Comparison of ENCODE assay signal across 8 cellular contexts in the genomic region with DNA sequence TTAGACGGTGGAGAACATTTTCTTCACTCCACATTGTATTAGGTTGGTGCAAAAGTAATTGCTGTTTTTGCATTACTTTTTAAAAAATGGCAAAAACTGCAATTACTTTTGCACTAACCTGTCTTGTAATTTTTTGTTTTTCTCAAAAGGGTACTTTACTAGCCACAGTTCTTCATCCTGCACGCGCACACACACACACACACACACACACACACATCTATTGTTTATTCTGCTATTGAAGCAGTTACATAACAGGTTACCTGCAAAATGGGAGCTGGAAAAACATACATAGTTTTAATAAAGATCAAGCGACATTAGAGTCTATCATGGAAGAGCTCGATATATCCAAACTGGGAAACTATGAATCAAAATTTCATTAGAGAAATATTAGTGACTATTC.
DNase-seq lines count a peak whose midpoint lies in the region; ATAC-seq and TF ChIP-seq lines count a peak whose summit lies in the region.

No MANE protein-coding gene starts in this region.

- TF ChIP-seq RAD21 in liver (IDR thresholded peaks at IDR 0.05): no peak

- H3K27ac Mint-ChIP-seq in activated T-cell treated with anti-CD3 and anti-CD28 coated beads, Interleukin-2, amount 50 U/mL, for 72 hours: peak overlapping the region; percentile 83
- no peak overlapping the region for H3K27ac Mint-ChIP-seq in activated T-cell treated with anti-CD3 and anti-CD28 coated beads, Interleukin-2, amount 50 U/mL, for 24 hours
- peak overlapping the region; percentile 80 for H3K27ac Mint-ChIP-seq in T-helper 2 cell treated with Interferon-gamma antibody and Interleukin-4, amounts not matched to agents 5 μg/mL and 100 μg/mL, for 36 hours
- peak overlapping the region; percentile 78 for H3K27ac Mint-ChIP-seq in type B pancreatic cell

- 63% methylated on average over 5 of the region's 5 CpGs for WGBS in liver

- TF ChIP-seq CTCF in liver (IDR thresholded peaks at IDR 0.05; ENCODE audit: low read depth, low read length, missing input control) (no peak), type B pancreatic cell (conservative IDR thresholded peaks at IDR 0.05) (no peak)

- H3K27me3 Mint-ChIP-seq in activated T-cell treated with anti-CD3 and anti-CD28 coated beads, Interleukin-2, amount 50 U/mL, for 72 hours (ENCODE audit: low read depth): peaks cover 23% of the 10 kb centered on the region
- H3K27me3 Mint-ChIP-seq in activated T-cell treated with anti-CD3 and anti-CD28 coated beads, Interleukin-2, amount 50 U/mL, for 24 hours: peaks cover 30% of the 10 kb centered on the region
- H3K27me3 Mint-ChIP-seq in T-helper 2 cell treated with Interferon-gamma antibody and Interleukin-4, amounts not matched to agents 5 μg/mL and 100 μg/mL, for 36 hours (ENCODE audit: low read depth): peaks cover 7% of the 10 kb centered on the region
- H3K27me3 Mint-ChIP-seq in type B pancreatic cell: peaks cover 10% of the 10 kb centered on the region

- H3K9me3 Mint-ChIP-seq in activated T-cell treated with anti-CD3 and anti-CD28 coated beads, Interleukin-2, amount 50 U/mL, for 72 hours: no peaks in the 10 kb centered on the region
- no peaks in the 10 kb centered on the region for H3K9me3 Mint-ChIP-seq in activated T-cell treated with anti-CD3 and anti-CD28 coated beads, Interleukin-2, amount 50 U/mL, for 24 hours
- H3K9me3 Mint-ChIP-seq in T-helper 2 cell treated with Interferon-gamma antibody and Interleukin-4, amounts not matched to agents 5 μg/mL and 100 μg/mL, for 36 hours: no peaks in the 10 kb centered on the region
- H3K9me3 Mint-ChIP-seq in type B pancreatic cell: no peaks in the 10 kb centered on the region

- H3K4me1 ChIP-seq in liver (ENCODE audit: control insufficient read depth in 4 of 4, insufficient read depth in 4 of 4, low read length in 3 of 4): peaks cover 0 to 8% (median 2%) of the 10 kb centered on the region in 4 donors

- no peaks in the 10 kb centered on the region for H3K36me3 Mint-ChIP-seq in activated T-cell treated with anti-CD3 and anti-CD28 coated beads, Interleukin-2, amount 50 U/mL, for 72 hours (ENCODE audit: insufficient read depth in 2 of 2)
- H3K36me3 Mint-ChIP-seq in activated T-cell treated with anti-CD3 and anti-CD28 coated beads, Interleukin-2, amount 50 U/mL, for 24 hours (ENCODE audit: low read depth): no peaks in the 10 kb centered on the region
- H3K36me3 Mint-ChIP-seq in T-helper 2 cell treated with Interferon-gamma antibody and Interleukin-4, amounts not matched to agents 5 μg/mL and 100 μg/mL, for 36 hours (ENCODE audit: low read depth): no peaks in the 10 kb centered on the region
- H3K36me3 Mint-ChIP-seq in type B pancreatic cell: no peaks in the 10 kb centered on the region

- H3K27ac ChIP-seq in liver (ENCODE audit: low read depth in 1 of 2, low read length in 2 of 2): no peak overlapping the region

- no peaks in the 10 kb centered on the region for H3K4me1 Mint-ChIP-seq in activated T-cell treated with anti-CD3 and anti-CD28 coated beads, Interleukin-2, amount 50 U/mL, for 72 hours (ENCODE audit: low read depth)
- H3K4me1 Mint-ChIP-seq in activated T-cell treated with anti-CD3 and anti-CD28 coated beads, Interleukin-2, amount 50 U/mL, for 24 hours (ENCODE audit: low read depth): peaks cover 24% of the 10 kb centered on the region
- peaks cover 27% of the 10 kb centered on the region for H3K4me1 Mint-ChIP-seq in T-helper 2 cell treated with Interferon-gamma antibody and Interleukin-4, amounts not matched to agents 5 μg/mL and 100 μg/mL, for 36 hours (ENCODE audit: low read depth)
- H3K4me1 Mint-ChIP-seq in type B pancreatic cell (ENCODE audit: unreplicated experiment): peaks cover 34% of the 10 kb centered on the region

- no peaks in the 10 kb centered on the region for H3K9me3 ChIP-seq in liver (ENCODE audit: control insufficient read depth in 4 of 4, low read length in 3 of 4)

- no peak for ATAC-seq in activated T-cell treated with anti-CD3 and anti-CD28 coated beads, Interleukin-2, amount 50 U/mL, for 72 hours (replicated peaks in 1 of 2)
- no peak for ATAC-seq in HG03469 (IDR thresholded peaks at IDR 0.05; ENCODE audit: unreplicated experiment)
- no peak for ATAC-seq in GM21360 (IDR thresholded peaks at IDR 0.05; ENCODE audit: unreplicated experiment)

- H3K36me3 ChIP-seq in liver (ENCODE audit: control insufficient read depth in 4 of 4, insufficient read depth in 3 of 4, low read depth in 1 of 4, low read length in 3 of 4): no peaks in the 10 kb centered on the region

- H3K27me3 ChIP-seq in liver (ENCODE audit: control insufficient read depth in 4 of 4, insufficient read depth in 4 of 4, low read length in 3 of 4): no peaks in the 10 kb centered on the region

- no peak overlapping the region for H3K9ac ChIP-seq in liver (ENCODE audit: low read depth in 1 of 2, low read length in 2 of 2)

- H3K4me3 Mint-ChIP-seq in activated T-cell treated with anti-CD3 and anti-CD28 coated beads, Interleukin-2, amount 50 U/mL, for 72 hours: peak overlapping the region; percentile 21 to 79
- H3K4me3 Mint-ChIP-seq in activated T-cell treated with anti-CD3 and anti-CD28 coated beads, Interleukin-2, amount 50 U/mL, for 24 hours: no peak overlapping the region
- H3K4me3 Mint-ChIP-seq in T-helper 2 cell treated with Interferon-gamma antibody and Interleukin-4, amounts not matched to agents 5 μg/mL and 100 μg/mL, for 36 hours: peak overlapping the region; percentile 82
- H3K4me3 Mint-ChIP-seq in type B pancreatic cell: peak overlapping the region; percentile 85

- H3K4me3 ChIP-seq in liver (ENCODE audit: low read depth in 1 of 3, low read length in 3 of 3): peak overlapping the region in 2 of 3 donors; percentile 57 to 60

- DNase-seq in activated T-cell treated with anti-CD3 and anti-CD28 coated beads, Interleukin-2, amount 50 U/mL, for 72 hours: no peak
- no peak for DNase-seq in activated T-cell treated with anti-CD3 and anti-CD28 coated beads, Interleukin-2, amount 50 U/mL, for 24 hours
- no peak for DNase-seq in T-helper 2 cell treated with Interferon-gamma antibody and Interleukin-4, amounts not matched to agents 5 μg/mL and 100 μg/mL, for 36 hours (ENCODE audit: low spot score)
- DNase-seq in type B pancreatic cell (ENCODE audit: extremely low spot score, unreplicated experiment) (no peak), amygdala (lab: John Stamatoyannopoulos, UW) (no peak)

TF ChIP-seq in liver, 16 proteins besides CTCF, POLR2A, EP300 and RAD21:
- TF ChIP-seq JUND (IDR thresholded peaks at IDR 0.05): no peak
- TF ChIP-seq FOXA1 (IDR thresholded peaks at IDR 0.05): no peak
- no peak for TF ChIP-seq YY1 (IDR thresholded peaks at IDR 0.05)
- TF ChIP-seq, protein P1, sequence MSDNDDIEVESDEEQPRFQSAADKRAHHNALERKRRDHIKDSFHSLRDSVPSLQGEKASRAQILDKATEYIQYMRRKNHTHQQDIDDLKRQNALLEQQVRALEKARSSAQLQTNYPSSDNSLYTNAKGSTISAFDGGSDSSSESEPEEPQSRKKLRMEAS (IDR thresholded peaks at IDR 0.05): no peak
- TF ChIP-seq, protein P2, sequence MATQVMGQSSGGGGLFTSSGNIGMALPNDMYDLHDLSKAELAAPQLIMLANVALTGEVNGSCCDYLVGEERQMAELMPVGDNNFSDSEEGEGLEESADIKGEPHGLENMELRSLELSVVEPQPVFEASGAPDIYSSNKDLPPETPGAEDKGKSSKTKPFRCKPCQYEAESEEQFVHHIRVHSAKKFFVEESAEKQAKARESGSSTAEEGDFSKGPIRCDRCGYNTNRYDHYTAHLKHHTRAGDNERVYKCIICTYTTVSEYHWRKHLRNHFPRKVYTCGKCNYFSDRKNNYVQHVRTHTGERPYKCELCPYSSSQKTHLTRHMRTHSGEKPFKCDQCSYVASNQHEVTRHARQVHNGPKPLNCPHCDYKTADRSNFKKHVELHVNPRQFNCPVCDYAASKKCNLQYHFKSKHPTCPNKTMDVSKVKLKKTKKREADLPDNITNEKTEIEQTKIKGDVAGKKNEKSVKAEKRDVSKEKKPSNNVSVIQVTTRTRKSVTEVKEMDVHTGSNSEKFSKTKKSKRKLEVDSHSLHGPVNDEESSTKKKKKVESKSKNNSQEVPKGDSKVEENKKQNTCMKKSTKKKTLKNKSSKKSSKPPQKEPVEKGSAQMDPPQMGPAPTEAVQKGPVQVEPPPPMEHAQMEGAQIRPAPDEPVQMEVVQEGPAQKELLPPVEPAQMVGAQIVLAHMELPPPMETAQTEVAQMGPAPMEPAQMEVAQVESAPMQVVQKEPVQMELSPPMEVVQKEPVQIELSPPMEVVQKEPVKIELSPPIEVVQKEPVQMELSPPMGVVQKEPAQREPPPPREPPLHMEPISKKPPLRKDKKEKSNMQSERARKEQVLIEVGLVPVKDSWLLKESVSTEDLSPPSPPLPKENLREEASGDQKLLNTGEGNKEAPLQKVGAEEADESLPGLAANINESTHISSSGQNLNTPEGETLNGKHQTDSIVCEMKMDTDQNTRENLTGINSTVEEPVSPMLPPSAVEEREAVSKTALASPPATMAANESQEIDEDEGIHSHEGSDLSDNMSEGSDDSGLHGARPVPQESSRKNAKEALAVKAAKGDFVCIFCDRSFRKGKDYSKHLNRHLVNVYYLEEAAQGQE (IDR thresholded peaks at IDR 0.05): no peak
- TF ChIP-seq, protein P3, sequence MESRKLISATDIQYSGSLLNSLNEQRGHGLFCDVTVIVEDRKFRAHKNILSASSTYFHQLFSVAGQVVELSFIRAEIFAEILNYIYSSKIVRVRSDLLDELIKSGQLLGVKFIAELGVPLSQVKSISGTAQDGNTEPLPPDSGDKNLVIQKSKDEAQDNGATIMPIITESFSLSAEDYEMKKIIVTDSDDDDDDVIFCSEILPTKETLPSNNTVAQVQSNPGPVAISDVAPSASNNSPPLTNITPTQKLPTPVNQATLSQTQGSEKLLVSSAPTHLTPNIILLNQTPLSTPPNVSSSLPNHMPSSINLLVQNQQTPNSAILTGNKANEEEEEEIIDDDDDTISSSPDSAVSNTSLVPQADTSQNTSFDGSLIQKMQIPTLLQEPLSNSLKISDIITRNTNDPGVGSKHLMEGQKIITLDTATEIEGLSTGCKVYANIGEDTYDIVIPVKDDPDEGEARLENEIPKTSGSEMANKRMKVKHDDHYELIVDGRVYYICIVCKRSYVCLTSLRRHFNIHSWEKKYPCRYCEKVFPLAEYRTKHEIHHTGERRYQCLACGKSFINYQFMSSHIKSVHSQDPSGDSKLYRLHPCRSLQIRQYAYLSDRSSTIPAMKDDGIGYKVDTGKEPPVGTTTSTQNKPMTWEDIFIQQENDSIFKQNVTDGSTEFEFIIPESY (IDR thresholded peaks at IDR 0.05): no peak
- no peak for TF ChIP-seq TAF1 (conservative IDR thresholded peaks at IDR 0.05)
- TF ChIP-seq HNF4A (conservative IDR thresholded peaks at IDR 0.05): no peak
- TF ChIP-seq HNF4G (IDR thresholded peaks at IDR 0.05): no peak
- TF ChIP-seq, protein P4, sequence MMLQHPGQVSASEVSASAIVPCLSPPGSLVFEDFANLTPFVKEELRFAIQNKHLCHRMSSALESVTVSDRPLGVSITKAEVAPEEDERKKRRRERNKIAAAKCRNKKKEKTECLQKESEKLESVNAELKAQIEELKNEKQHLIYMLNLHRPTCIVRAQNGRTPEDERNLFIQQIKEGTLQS (IDR thresholded peaks at IDR 0.05): no peak
